Comparison of ENCODE assay signal across 8 cellular contexts in genomic region chr15:40367038-40367672, GRCh38. TPM values are rescaled to one million over a fixed set of nuclear protein-coding genes. Genes with fewer than 3 reads are reported as not detected.
A peak's percentile ranks its signal among the peaks of the same experiment; 100 is the strongest.
DNase-seq lines count a peak whose midpoint lies in the region; ATAC-seq and TF ChIP-seq lines count a peak whose summit lies in the region.

No MANE protein-coding gene starts in this region.

- H3K36me3 ChIP-seq in mucosa of descending colon (ENCODE audit: low read depth) (no peaks in the 10 kb centered on the region), tibial artery (no peaks in the 10 kb centered on the region)

- H3K27me3 Mint-ChIP-seq in activated T-cell treated with anti-CD3 and anti-CD28 coated beads, Interleukin-2, amount 50 U/mL, for 24 hours = no peaks in the 10 kb centered on the region
- H3K27me3 Mint-ChIP-seq in central memory CD8-positive, alpha-beta T cell = no peaks in the 10 kb centered on the region

- DNase-seq in activated T-cell treated with anti-CD3 and anti-CD28 coated beads, Interleukin-2, amount 50 U/mL, for 24 hours = no peak
- no peak for DNase-seq in activated T-cell treated with anti-CD3 and anti-CD28 coated beads for 4 hours
- no peak for DNase-seq in central memory CD8-positive, alpha-beta T cell (ENCODE audit: low spot score in 2 of 2)
- DNase-seq in mucosa of descending colon = peak; percentile 56 to 71 (median 63)
- peak in 1 of 2 donors; percentile 88 for DNase-seq in tibial artery
- DNase-seq in NCI-H774 (lab: John Stamatoyannopoulos, UW) = no peak
- no peak for DNase-seq in GM10266 (ENCODE audit: extremely low spot score)

- intact Hi-C loops in mucosa of descending colon (cut with DNase I, micrococcal nuclease) = no loop called here
- intact Hi-C loops in tibial artery (cut with DNase I; ENCODE audit: low total_unique reads) = loop anchor here (2.0 to 10.0 kb wide), 2 partner anchors 46 to 82 kb away; partner anchors contain the start of gene ANKRD63

- H3K4me3 ChIP-seq in mucosa of descending colon = no peak overlapping the region
- peak overlapping the region; percentile 36 to 48 for H3K4me3 ChIP-seq in tibial artery

- H3K9me3 Mint-ChIP-seq in activated T-cell treated with anti-CD3 and anti-CD28 coated beads, Interleukin-2, amount 50 U/mL, for 24 hours = no peaks in the 10 kb centered on the region
- H3K9me3 Mint-ChIP-seq in central memory CD8-positive, alpha-beta T cell = no peaks in the 10 kb centered on the region

- H3K9me3 ChIP-seq in mucosa of descending colon = no peaks in the 10 kb centered on the region
- H3K9me3 ChIP-seq in tibial artery = no peaks in the 10 kb centered on the region

- H3K4me3 Mint-ChIP-seq in activated T-cell treated with anti-CD3 and anti-CD28 coated beads, Interleukin-2, amount 50 U/mL, for 24 hours = peak overlapping the region; percentile 78
- peak overlapping the region; percentile 83 for H3K4me3 Mint-ChIP-seq in central memory CD8-positive, alpha-beta T cell

- H3K27ac ChIP-seq in tibial artery = peak overlapping the region; percentile 29 to 48

- no peak for TF ChIP-seq CTCF in mucosa of descending colon (IDR thresholded peaks at IDR 0.05)
- no peak for TF ChIP-seq CTCF in tibial artery (IDR thresholded peaks at IDR 0.05)
- no peak for TF ChIP-seq CTCF in GM10266 (IDR thresholded peaks at IDR 0.05; ENCODE audit: control insufficient read depth, insufficient read depth, low read depth, missing control alignments)

- peaks cover 19% of the 10 kb centered on the region for H3K4me1 ChIP-seq in mucosa of descending colon (ENCODE audit: low read depth)
- peaks cover 0 to 21% (median 17%) of the 10 kb centered on the region in 4 donors for H3K4me1 ChIP-seq in tibial artery

- peak overlapping the region; percentile 79 for H3K27ac Mint-ChIP-seq in activated T-cell treated with anti-CD3 and anti-CD28 coated beads, Interleukin-2, amount 50 U/mL, for 24 hours
- peak overlapping the region; percentile 89 for H3K27ac Mint-ChIP-seq in central memory CD8-positive, alpha-beta T cell (ENCODE audit: low read depth)

- no peaks in the 10 kb centered on the region for H3K36me3 Mint-ChIP-seq in activated T-cell treated with anti-CD3 and anti-CD28 coated beads, Interleukin-2, amount 50 U/mL, for 24 hours (ENCODE audit: low read depth)
- H3K36me3 Mint-ChIP-seq in central memory CD8-positive, alpha-beta T cell (ENCODE audit: insufficient read depth) = no peaks in the 10 kb centered on the region

- peaks cover 25% of the 10 kb centered on the region for H3K4me1 Mint-ChIP-seq in activated T-cell treated with anti-CD3 and anti-CD28 coated beads, Interleukin-2, amount 50 U/mL, for 24 hours (ENCODE audit: low read depth)
- peaks cover 50% of the 10 kb centered on the region for H3K4me1 Mint-ChIP-seq in central memory CD8-positive, alpha-beta T cell

- no peaks in the 10 kb centered on the region for H3K27me3 ChIP-seq in tibial artery

- ATAC-seq in central memory CD8-positive, alpha-beta T cell (replicated peaks; ENCODE audit: extremely low read depth, poor library complexity, severe bottlenecking) = no peak
- ATAC-seq in mucosa of descending colon (no peak), GM19395 (IDR thresholded peaks at IDR 0.05; ENCODE audit: unreplicated experiment) (no peak)

RNA-seq across cellular contexts. Expression of gene DISP2, which starts 9.1 kb away (rescaled TPM):
- 10 to 100 TPM in 2 of 3 donors, 1 to 10 TPM in 1; 5.1 to 23.4 (median 16.1) TPM for total RNA-seq in mucosa of descending colon

RNA-seq across cellular contexts. Expression of gene KNSTRN, which starts 15.4 kb away (rescaled TPM):
- total RNA-seq in mucosa of descending colon = 10 to 100 TPM in 2 of 3 donors, 1 to 10 TPM in 1; 9.4 to 16.4 (median 10.5) TPM

RNA-seq across cellular contexts. Expression of gene PHGR1, which starts 16.3 kb away (rescaled TPM):
- 1,000 to 10,000 TPM in 2 of 3 donors, 100 to 1,000 TPM in 1; 932 to 1,439 (median 1,228) TPM for total RNA-seq in mucosa of descending colon

RNA-seq across cellular contexts. Expression of gene CCDC9B, which starts 26.4 kb away (rescaled TPM):
- 100 to 1,000 TPM in 1 of 3 donors, 10 to 100 TPM in 2; 34.9 to 204 (median 37.2) TPM for total RNA-seq in mucosa of descending colon

RNA-seq across cellular contexts. Expression of gene IVD, which starts 38.4 kb away (rescaled TPM):
- 10 to 100 TPM; 65.8 to 88.3 (median 74.8) TPM for total RNA-seq in mucosa of descending colon

Comparison
In these comparisons a context has a peak if more than half of its experiments do, and no peak if none do; other contexts are left out.
1. DNase-seq: peak in mucosa of descending colon (3 of 3); none in activated T-cell treated with anti-CD3 and anti-CD28 coated beads, Interleukin-2, amount 50 U/mL, for 24 hours (single experiment), activated T-cell treated with anti-CD3 and anti-CD28 coated beads for 4 hours (single experiment), central memory CD8-positive, alpha-beta T cell (0 of 2), NCI-H774 (single experiment) and GM10266 (single experiment).